Comparison of ENCODE assay signal across 11 cellular contexts in genomic region chrX:19535481-19535880, GRCh38. TPM values are rescaled to one million over a fixed set of nuclear protein-coding genes. Genes with fewer than 3 reads are reported as not detected.
DNase-seq lines count a peak whose midpoint lies in the region; ATAC-seq, FAIRE-seq and TF ChIP-seq lines count a peak whose summit lies in the region.
"Had no signal": no experiment of that assay in that cellular context is flagged by ENCODE, and none has a peak within 500 bp of the region (broad histone marks: within the 10 kb centered on the region; RNA-seq: fewer than 3 reads in every experiment).

No MANE protein-coding gene starts in this region.

- no peak overlapping the region for H3K4me3 ChIP-seq in small intestine (ENCODE audit: low read depth in 1 of 2, low read length in 2 of 2)

- H3K9me3 Mint-ChIP-seq in mesothelial cell of epicardium: peaks cover 12% of the 10 kb centered on the region
- H3K9me3 Mint-ChIP-seq: memory B cell had no signal

- no peaks in the 10 kb centered on the region for H3K36me3 Mint-ChIP-seq in mesothelial cell of epicardium

- no peaks in the 10 kb centered on the region for H3K4me1 ChIP-seq in small intestine (ENCODE audit: control insufficient read depth in 2 of 2, insufficient read depth in 1 of 2, low read depth in 1 of 2, low read length in 1 of 2)

- no peak for ATAC-seq in GM21447 (IDR thresholded peaks at IDR 0.05; ENCODE audit: unreplicated experiment)

- WGBS in small intestine, 3 donors: 45 to 64% (median 48%) methylated on average over 2 of the region's 2 CpGs

- no peak overlapping the region for H3K4me3 Mint-ChIP-seq in mesothelial cell of epicardium
- H3K4me3 Mint-ChIP-seq: memory B cell had no signal

- no peaks in the 10 kb centered on the region for H3K27me3 Mint-ChIP-seq in mesothelial cell of epicardium (ENCODE audit: low read depth)
- H3K27me3 Mint-ChIP-seq: memory B cell had no signal

- peak; percentile 16 for DNase-seq in NCI-H345 (lab: John Stamatoyannopoulos, UW)
- DNase-seq in NCI-H345 treated with DMSO at 0.1 percent for 48 hours (lab: John Stamatoyannopoulos, UW; ENCODE audit: unreplicated experiment): no peak
- peak; percentile 32 for DNase-seq in NCI-H2171 treated with DMSO at 0.1 percent for 48 hours (lab: John Stamatoyannopoulos, UW)
- peak; percentile 36 for DNase-seq in epidermal melanocyte (ENCODE audit: insufficient read length, low spot score)
- DNase-seq in renal cortical epithelial cell (ENCODE audit: low read depth): peak; percentile 30
- DNase-seq in small intestine: no peak
- DNase-seq in mesothelial cell of epicardium (ENCODE audit: low spot score in 2 of 2, unreplicated experiment in 2 of 2): no peak
- DNase-seq: activated naive CD4-positive, alpha-beta T cell treated with anti-CD3 and anti-CD28 coated beads, Interleukin-2, amount 50 U/mL, for 16 hours; H7 had no signal

- no peaks in the 10 kb centered on the region for H3K27me3 ChIP-seq in small intestine (ENCODE audit: control insufficient read depth in 2 of 2, insufficient read depth in 2 of 2, low read length in 2 of 2)

- no peak overlapping the region for H3K27ac ChIP-seq in small intestine (ENCODE audit: low read depth in 1 of 2, low read length in 1 of 2)

- no peaks in the 10 kb centered on the region for H3K4me1 Mint-ChIP-seq in mesothelial cell of epicardium

- H3K27ac Mint-ChIP-seq in mesothelial cell of epicardium: no peak overlapping the region
- H3K27ac Mint-ChIP-seq: memory B cell had no signal

- no peaks in the 10 kb centered on the region for H3K36me3 ChIP-seq in small intestine (ENCODE audit: control insufficient read depth in 2 of 2, insufficient read depth in 2 of 2, low read length in 2 of 2)

- no peak for FAIRE-seq in small intestine (lab: Jason Lieb, UNC)

- no peaks in the 10 kb centered on the region for H3K9me3 ChIP-seq in small intestine (ENCODE audit: control insufficient read depth, low read depth)

- no peak for TF ChIP-seq CTCF in mesothelial cell of epicardium (IDR thresholded peaks at IDR 0.05; ENCODE audit: unreplicated experiment)

RNA-seq across cellular contexts. Expression of gene MAP3K15, which starts 20.2 kb away (rescaled TPM):
- total RNA-seq in renal cortical epithelial cell (1.3 and 1.7 TPM in 2 replicates), mesothelial cell of epicardium (1.3 to 1.6 TPM (median 1.4 TPM) in 3 replicates)
- under 1 TPM in 1 of 3 donors, not detected in 2; 0.19 TPM for polyA plus RNA-seq in small intestine

Comparison
In these comparisons a context has a peak if more than half of its experiments do, and no peak if none do; other contexts are left out.
1. DNase-seq: peak in NCI-H345 (single experiment), NCI-H2171 treated with DMSO at 0.1 percent for 48 hours (single experiment), epidermal melanocyte (single experiment) and renal cortical epithelial cell (single experiment); none in NCI-H345 treated with DMSO at 0.1 percent for 48 hours (single experiment), small intestine (single experiment) and mesothelial cell of epicardium (0 of 2).